Comparison of ENCODE assay signal across 8 cellular contexts in the genomic region with DNA sequence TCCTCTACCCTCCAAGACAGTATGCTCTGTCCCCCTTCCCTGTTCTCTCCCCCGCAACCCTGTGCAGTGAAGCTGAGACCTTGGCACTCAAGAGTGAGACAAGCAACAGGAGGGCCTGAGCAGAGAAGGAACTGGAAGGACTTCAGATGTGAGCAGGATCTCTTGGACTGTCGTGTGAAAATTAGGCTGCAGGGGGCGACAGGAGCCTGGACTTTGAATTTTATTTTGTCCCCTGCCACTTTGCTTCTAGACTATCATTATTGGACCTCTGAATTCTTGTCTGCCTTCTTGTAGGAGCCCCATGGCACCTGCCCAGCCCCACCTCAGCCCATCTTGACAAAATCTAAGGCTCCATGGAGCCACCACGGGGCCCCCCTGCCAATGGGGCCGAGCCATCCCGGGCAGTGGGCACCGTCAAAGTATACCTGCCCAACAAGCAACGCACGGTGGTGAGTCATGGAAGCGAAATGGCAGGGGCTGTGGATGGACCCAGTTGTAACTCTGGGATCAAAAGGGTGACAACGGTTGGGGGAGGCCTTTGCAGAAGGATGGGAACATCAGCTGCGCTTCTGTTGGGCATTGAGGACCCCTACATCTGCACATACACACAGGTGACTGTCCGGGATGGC. TPM values are rescaled to one million over a fixed set of nuclear protein-coding genes. Genes with fewer than 3 reads are reported as not detected.
DNase-seq lines count a peak whose midpoint lies in the region; ATAC-seq, FAIRE-seq and TF ChIP-seq lines count a peak whose summit lies in the region.

No MANE protein-coding gene starts in this region.

- no peak for TF ChIP-seq POLR2A in A549 (IDR thresholded peaks at IDR 0.05; ENCODE audit: low read length)

- no peaks in the 10 kb centered on the region for H3K27me3 ChIP-seq in upper lobe of right lung

- peak overlapping the region; percentile 96; the same call in 2 of the 3 replicates for H3K4me2 ChIP-seq in A549

- TF ChIP-seq RAD21 in A549 (conservative IDR thresholded peaks at IDR 0.05 in 1 of 2, IDR thresholded peaks at IDR 0.05 in 1 of 2): peak; percentile 38 to 50; a peak in 4 of 5 replicates

- intact Hi-C loops in upper lobe of right lung (cut with DNase I): no loop called here

- POLR2A ChIA-PET in A549 (lab: Yijun Ruan, JAX): no interaction called here
- POLR2A ChIA-PET in HEK293T (lab: Yijun Ruan, JAX): no interaction called here

- CTCF ChIA-PET in A549 (lab: Yijun Ruan, JAX) (no interaction called here), HEK293T (lab: Yijun Ruan, JAX) (interaction anchor here (0.6 kb wide), 1 partner anchor 55 kb away, joined by 3 read pairs; no protein-coding TSS in a partner anchor)

- WGBS in A549 (ENCODE audit: missing lambda C conversion rate): 86% methylated on average over 13 of the region's 13 CpGs

- no peak for FAIRE-seq in A549 (lab: Jason Lieb, UNC)

- peak; percentile 21; the same call in 2 of the 3 replicates for TF ChIP-seq CTCF in A549 (IDR thresholded peaks at IDR 0.05)
- TF ChIP-seq CTCF in GM10266 (IDR thresholded peaks at IDR 0.05; ENCODE audit: control insufficient read depth, insufficient read depth, low read depth, missing control alignments): peak; percentile 24
- peak; percentile 51 for TF ChIP-seq CTCF in epithelial cell of proximal tubule (conservative IDR thresholded peaks at IDR 0.05; ENCODE audit: low read depth, low read length)
- TF ChIP-seq CTCF in upper lobe of right lung (IDR thresholded peaks at IDR 0.05): peak; percentile 24

- H3K9me3 ChIP-seq in A549: no peaks in the 10 kb centered on the region
- no peaks in the 10 kb centered on the region for H3K9me3 ChIP-seq in upper lobe of right lung

- H3K4me3 ChIP-seq in A549: no peak overlapping the region
- H3K4me3 ChIP-seq in epithelial cell of proximal tubule (ENCODE audit: low read depth, low read length): no peak overlapping the region
- no peak overlapping the region for H3K4me3 ChIP-seq in upper lobe of right lung

- DNase-seq in A549 (ENCODE audit: low read depth in 1 of 2, low spot score in 1 of 2): peak in 1 of 2 experiments; percentile 29
- no peak for DNase-seq in GM10266 (ENCODE audit: extremely low spot score)
- DNase-seq in SKM-1 (lab: John Stamatoyannopoulos, UW; ENCODE audit: unreplicated experiment): peak; percentile 22
- DNase-seq in epithelial cell of proximal tubule (ENCODE audit: low read depth): no peak
- DNase-seq in upper lobe of right lung: no peak
- no peak for DNase-seq in hepatic stellate cell (ENCODE audit: low spot score)
- DNase-seq in HEK293T (ENCODE audit: extremely low spot score): no peak

- H3K36me3 ChIP-seq in upper lobe of right lung: peaks cover 31% of the 10 kb centered on the region

- H3K27ac ChIP-seq in A549 (no peak overlapping the region), upper lobe of right lung (no peak overlapping the region)

- no peak for TF ChIP-seq EP300 in A549 (IDR thresholded peaks at IDR 0.05)

- peaks cover 12% of the 10 kb centered on the region; the same call in 2 of the 3 replicates for H3K4me1 ChIP-seq in A549
- H3K4me1 ChIP-seq in upper lobe of right lung: peaks cover 9% of the 10 kb centered on the region

- ATAC-seq in A549: no peak
- ATAC-seq in upper lobe of right lung: no peak
- ATAC-seq in GM21526 (IDR thresholded peaks at IDR 0.05; ENCODE audit: low FRiP score, unreplicated experiment): no peak

TF ChIP-seq in A549, 52 proteins besides CTCF, POLR2A, EP300 and RAD21:
- TF ChIP-seq USF2 (IDR thresholded peaks at IDR 0.05) (no peak), NPAS2 (CRISPR knock-in tag; IDR thresholded peaks at IDR 0.05; ENCODE audit: borderline replicate concordance) (no peak), KDM5A (IDR thresholded peaks at IDR 0.05) (no peak), SMC3 (IDR thresholded peaks at IDR 0.05) (0 out of 3 replicates have a peak, but pooled peaks have one; percentile 11), NFE2L2 (conservative IDR thresholded peaks at IDR 0.05; ENCODE audit: low read length) (no peak), POLR2AphosphoS2 (conservative IDR thresholded peaks at IDR 0.05; ENCODE audit: low read length) (no peak), TP53 (CRISPR knock-in tag; IDR thresholded peaks at IDR 0.05) (no peak), FOSB (CRISPR knock-in tag; IDR thresholded peaks at IDR 0.05) (no peak)

TF ChIP-seq in HEK293T, 16 proteins besides CTCF, POLR2A, EP300 and RAD21:
- TF ChIP-seq FOXM1 (IDR thresholded peaks at IDR 0.05; ENCODE audit: borderline replicate concordance) (no peak), SP1 (IDR thresholded peaks at IDR 0.05) (no peak), NFRKB (IDR thresholded peaks at IDR 0.05) (no peak), ARNT (IDR thresholded peaks at IDR 0.05) (no peak), HDGF (IDR thresholded peaks at IDR 0.05; ENCODE audit: borderline replicate concordance) (no peak), ELF4 (IDR thresholded peaks at IDR 0.05) (no peak), L3MBTL2 (conservative IDR thresholded peaks at IDR 0.05) (no peak), LEF1 (IDR thresholded peaks at IDR 0.05; ENCODE audit: borderline replicate concordance) (no peak), CTBP1 (IDR thresholded peaks at IDR 0.05; ENCODE audit: borderline replicate concordance) (no peak), FOXK2 (IDR thresholded peaks at IDR 0.05) (no peak), SUZ12 (IDR thresholded peaks at IDR 0.05) (no peak), TARDBP (IDR thresholded peaks at IDR 0.05) (no peak), FOXA1 (IDR thresholded peaks at IDR 0.05) (no peak), BHLHE40 (IDR thresholded peaks at IDR 0.05; ENCODE audit: borderline replicate concordance) (no peak), ZNF384 (IDR thresholded peaks at IDR 0.05) (no peak)
- TF ChIP-seq, protein P1, sequence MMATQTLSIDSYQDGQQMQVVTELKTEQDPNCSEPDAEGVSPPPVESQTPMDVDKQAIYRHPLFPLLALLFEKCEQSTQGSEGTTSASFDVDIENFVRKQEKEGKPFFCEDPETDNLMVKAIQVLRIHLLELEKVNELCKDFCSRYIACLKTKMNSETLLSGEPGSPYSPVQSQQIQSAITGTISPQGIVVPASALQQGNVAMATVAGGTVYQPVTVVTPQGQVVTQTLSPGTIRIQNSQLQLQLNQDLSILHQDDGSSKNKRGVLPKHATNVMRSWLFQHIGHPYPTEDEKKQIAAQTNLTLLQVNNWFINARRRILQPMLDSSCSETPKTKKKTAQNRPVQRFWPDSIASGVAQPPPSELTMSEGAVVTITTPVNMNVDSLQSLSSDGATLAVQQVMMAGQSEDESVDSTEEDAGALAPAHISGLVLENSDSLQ (IDR thresholded peaks at IDR 0.05): no peak

RNA-seq across cellular contexts. Expression of gene ARAF, which starts 1.7 kb away (rescaled TPM):
- 37.9 and 60.7 TPM in 2 replicates for polyA plus RNA-seq in A549 (2011; rRNA removed)
- polyA plus RNA-seq in A549 (2012; cell fraction: cytosol; rRNA removed): 67.7 and 75.6 TPM in 2 replicates
- polyA plus RNA-seq in A549 (2012; cell fraction: nucleus; rRNA removed): 145 and 169 TPM in 2 replicates
- polyA plus RNA-seq in A549 (2017; fragmentation: RNase III; extraction: RNeasy Plus Mini Kit Qiagen cat#74134 plus additional on column Dnase treatment): 47.2 to 49.0 TPM (median 47.4 TPM) in 3 replicates
- 93.8 and 120 TPM in 2 replicates for polyA minus RNA-seq in A549 (2011; rRNA and poly(A)+ RNA removed)
- 31.5 and 43.7 TPM in 2 replicates for total RNA-seq in epithelial cell of proximal tubule
- 87.4 TPM for total RNA-seq in upper lobe of right lung

RNA-seq across cellular contexts. Expression of gene TIMP1, which starts 19.5 kb away (rescaled TPM):
- 83.2 and 131 TPM in 2 replicates for polyA plus RNA-seq in A549 (2011; rRNA removed)
- 152 and 170 TPM in 2 replicates for polyA plus RNA-seq in A549 (2012; cell fraction: cytosol; rRNA removed)
- 196 and 199 TPM in 2 replicates for polyA plus RNA-seq in A549 (2012; cell fraction: nucleus; rRNA removed)
- polyA plus RNA-seq in A549 (2017; fragmentation: RNase III; extraction: RNeasy Plus Mini Kit Qiagen cat#74134 plus additional on column Dnase treatment): 139 to 150 TPM (median 144 TPM) in 3 replicates
- polyA minus RNA-seq in A549 (2011; rRNA and poly(A)+ RNA removed): 262 and 323 TPM in 2 replicates
- total RNA-seq in epithelial cell of proximal tubule: 123 and 241 TPM in 2 replicates
- total RNA-seq in upper lobe of right lung: 324 TPM

RNA-seq across cellular contexts. Expression of gene SYN1, which starts 56.9 kb away (rescaled TPM):
- not detected in 2 replicates for polyA plus RNA-seq in A549 (2011; rRNA removed)
- 0.01 TPM in 2 replicates for polyA plus RNA-seq in A549 (2012; cell fraction: cytosol; rRNA removed)
- polyA plus RNA-seq in A549 (2012; cell fraction: nucleus; rRNA removed): 0.01 TPM in 1 of 2 replicates, not detected in the other
- 0.05 to 0.21 TPM (median 0.14 TPM) in 3 replicates for polyA plus RNA-seq in A549 (2017; fragmentation: RNase III; extraction: RNeasy Plus Mini Kit Qiagen cat#74134 plus additional on column Dnase treatment)
- polyA minus RNA-seq in A549 (2011; rRNA and poly(A)+ RNA removed): not detected in 2 replicates
- total RNA-seq in epithelial cell of proximal tubule: 0.12 and 0.65 TPM in 2 replicates
- 0.75 TPM for total RNA-seq in upper lobe of right lung
